ENCODE assay signal across 29 cellular contexts in the genomic region with DNA sequence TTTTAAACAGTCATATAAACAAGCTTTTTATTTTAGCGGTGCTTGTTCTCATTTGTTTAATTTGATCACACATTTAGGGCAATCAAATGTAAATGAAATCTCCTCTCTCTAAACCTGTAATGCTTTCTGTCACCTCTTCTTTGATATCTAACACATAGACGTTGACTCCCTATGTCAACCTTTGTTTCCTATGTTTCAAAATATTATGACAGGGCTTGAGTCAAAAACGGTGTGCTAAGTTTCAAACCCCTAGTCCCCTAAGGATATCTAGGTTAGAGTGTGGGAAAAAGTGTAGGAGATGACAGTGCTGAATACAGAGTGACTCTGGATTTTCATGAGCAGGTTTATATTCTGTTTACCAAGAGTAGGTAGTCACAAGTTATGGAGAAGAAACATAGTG.
"Had no signal": no experiment of that assay in that cellular context is flagged by ENCODE, and none has a peak within 500 bp of the region (broad histone marks: within the 10 kb centered on the region; RNA-seq: fewer than 3 reads in every experiment).

No MANE protein-coding gene starts in this region.

- H3K27me3 ChIP-seq: colonic mucosa, esophagus squamous epithelium, gastrocnemius medialis, heart left ventricle, hepatocyte had no signal

- H2AFZ ChIP-seq: hepatocyte had no signal

- H3K79me2 ChIP-seq: hepatocyte had no signal

- H3K4me3 ChIP-seq: colonic mucosa, esophagus squamous epithelium, gastrocnemius medialis, heart left ventricle, hepatocyte, lower lobe of right lung, mucosa of descending colon had no signal

- H3K4me2 ChIP-seq: hepatocyte had no signal

- H3K36me3 Mint-ChIP-seq: immature natural killer cell, mesothelial cell of epicardium, naive B cell had no signal

- H3K4me1 Mint-ChIP-seq: immature natural killer cell, naive B cell had no signal

- H3K4me1 ChIP-seq: colonic mucosa, esophagus squamous epithelium, gastrocnemius medialis, lower lobe of right lung had no signal

- H3K9me3 ChIP-seq: colonic mucosa, esophagus squamous epithelium, gastrocnemius medialis, heart left ventricle, lower lobe of right lung, mucosa of descending colon had no signal

- ATAC-seq: effector memory CD8-positive, alpha-beta T cell; esophagus mucosa; gastrocnemius medialis; heart left ventricle; left colon; left lobe of liver; left ventricle myocardium superior; lower lobe of right lung; mucosa of descending colon had no signal

- H3K9me3 Mint-ChIP-seq: dendritic cell treated with granulocyte-macrophage colony-stimulating factor and Interleukin-4, amounts not matched to agents 40 ng/mL and 50 ng/mL, for 4 days; effector memory CD8-positive, alpha-beta T cell had no signal

- H3K27ac ChIP-seq: colonic mucosa, epithelial cell of prostate, esophagus squamous epithelium, hepatocyte, lower lobe of right lung had no signal

- DNase-seq: colonic mucosa; cortex of kidney; effector CD8-positive, alpha-beta T cell; effector memory CD8-positive, alpha-beta T cell; endodermal cell; erythroblast; esophagus squamous epithelium; foreskin fibroblast; foreskin melanocyte; gastrocnemius medialis; heart left ventricle; hypothalamus; immature natural killer cell; islet precursor cell; kidney; kidney glomerular epithelial cell; left colon; left ventricle myocardium superior; lower lobe of right lung; mesenchymal stem cell; mucosa of descending colon; naive B cell had no signal

- H3K4me3 Mint-ChIP-seq: dendritic cell treated with granulocyte-macrophage colony-stimulating factor and Interleukin-4, amounts not matched to agents 40 ng/mL and 50 ng/mL, for 4 days; effector memory CD8-positive, alpha-beta T cell; endodermal cell; immature natural killer cell; mesothelial cell of epicardium; naive B cell had no signal

- H3K27me3 Mint-ChIP-seq: dendritic cell treated with granulocyte-macrophage colony-stimulating factor and Interleukin-4, amounts not matched to agents 40 ng/mL and 50 ng/mL, for 4 days; effector memory CD8-positive, alpha-beta T cell had no signal

- H3K36me3 ChIP-seq: colonic mucosa, esophagus squamous epithelium, gastrocnemius medialis, heart left ventricle, lower lobe of right lung had no signal

- FAIRE-seq: endometrium, kidney had no signal

- H3K27ac Mint-ChIP-seq: dendritic cell treated with granulocyte-macrophage colony-stimulating factor and Interleukin-4, amounts not matched to agents 40 ng/mL and 50 ng/mL, for 4 days; effector memory CD8-positive, alpha-beta T cell; endodermal cell; immature natural killer cell; mesothelial cell of epicardium; naive B cell had no signal
